In the genomic region with DNA sequence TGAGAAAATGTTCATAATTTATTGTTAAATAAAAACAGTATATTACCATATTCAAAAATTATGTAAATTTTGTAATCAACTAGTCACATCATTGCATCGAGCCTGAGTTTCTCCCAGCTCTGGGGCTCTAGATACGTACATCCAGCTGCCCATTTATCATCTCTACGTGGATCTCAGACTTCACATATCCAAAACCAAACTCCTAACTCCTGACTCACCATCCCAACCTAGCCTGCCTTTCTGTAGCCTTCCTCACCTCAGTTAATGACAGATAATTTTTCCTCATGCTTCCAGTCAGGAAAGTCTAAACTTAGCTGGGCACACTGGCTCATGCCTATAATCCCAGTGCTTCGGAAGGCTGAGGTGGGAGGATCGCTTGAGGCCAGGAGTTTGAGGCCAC, we compare ENCODE assay signal across 30 cellular contexts.
"Had no signal": no experiment of that assay in that cellular context is flagged by ENCODE, and none has a peak within 500 bp of the region (broad histone marks: within the 10 kb centered on the region; RNA-seq: fewer than 3 reads in every experiment).

No MANE protein-coding gene starts in this region.

- H3K9me3 Mint-ChIP-seq: activated B cell treated with CpG ODN at 0.5 μM for 24 hours; activated CD8-positive, alpha-beta T cell treated with anti-CD3 and anti-CD28 coated beads for 36 hours; activated naive CD4-positive, alpha-beta T cell treated with anti-CD3 and anti-CD28 coated beads for 36 hours; activated naive CD4-positive, alpha-beta T cell treated with anti-CD3 and anti-CD28 coated beads, Interleukin-2, amount 50 U/mL, for 24 hours; activated naive CD8-positive, alpha-beta T cell treated with anti-CD3 and anti-CD28 coated beads for 36 hours; activated T-cell treated with anti-CD3 and anti-CD28 coated beads, Interleukin-2, amount 50 U/mL, for 4 hours; activated T-helper 17 cell treated with anti-CD3 and anti-CD28 coated beads, Interleukin-2, amount 50 U/mL, for 72 hours; effector memory CD8-positive, alpha-beta T cell; T-helper 2 cell treated with Interferon-gamma antibody and Interleukin-4, amounts not matched to agents 5 μg/mL and 100 μg/mL, for 36 hours had no signal

- H3K27ac Mint-ChIP-seq: activated B cell treated with CpG ODN at 0.5 μM for 24 hours; activated CD8-positive, alpha-beta T cell treated with anti-CD3 and anti-CD28 coated beads for 36 hours; activated naive CD4-positive, alpha-beta T cell treated with anti-CD3 and anti-CD28 coated beads for 36 hours; activated naive CD4-positive, alpha-beta T cell treated with anti-CD3 and anti-CD28 coated beads, Interleukin-2, amount 50 U/mL, for 24 hours; activated naive CD8-positive, alpha-beta T cell treated with anti-CD3 and anti-CD28 coated beads for 36 hours; activated T-helper 17 cell treated with anti-CD3 and anti-CD28 coated beads, Interleukin-2, amount 50 U/mL, for 72 hours; effector memory CD8-positive, alpha-beta T cell; T-helper 17 cell; T-helper 2 cell treated with Interferon-gamma antibody and Interleukin-4, amounts not matched to agents 5 μg/mL and 100 μg/mL, for 36 hours had no signal

- ATAC-seq: activated CD4-positive, CD25-positive, alpha-beta regulatory T cell treated with anti-CD3 and anti-CD28 coated beads, Interleukin-2, amount 50 U/mL, for 24 hours; activated CD8-positive, alpha-beta T cell treated with anti-CD3 and anti-CD28 coated beads for 36 hours; activated T-cell treated with anti-CD3 and anti-CD28 coated beads, Interleukin-2, amount 50 U/mL, for 4 hours; activated T-helper 17 cell treated with anti-CD3 and anti-CD28 coated beads, Interleukin-2, amount 50 U/mL, for 72 hours; body of pancreas; effector memory CD8-positive, alpha-beta T cell; foreskin keratinocyte; gastrocnemius medialis; T-helper 17 cell had no signal

- H3K4me1 ChIP-seq: body of pancreas, foreskin keratinocyte, gastrocnemius medialis had no signal

- H3K4me3 ChIP-seq: body of pancreas, esophagus muscularis mucosa, gastrocnemius medialis, heart left ventricle had no signal

- H3K27me3 ChIP-seq: body of pancreas, esophagus muscularis mucosa, gastrocnemius medialis had no signal

- H3K36me3 Mint-ChIP-seq: activated naive CD4-positive, alpha-beta T cell treated with anti-CD3 and anti-CD28 coated beads, Interleukin-2, amount 50 U/mL, for 24 hours; activated naive CD8-positive, alpha-beta T cell treated with anti-CD3 and anti-CD28 coated beads for 36 hours had no signal

- H3K27me3 Mint-ChIP-seq: activated naive CD8-positive, alpha-beta T cell treated with anti-CD3 and anti-CD28 coated beads for 36 hours had no signal

- H3K4me1 Mint-ChIP-seq: activated B cell treated with CpG ODN at 0.5 μM for 24 hours; activated naive CD4-positive, alpha-beta T cell treated with anti-CD3 and anti-CD28 coated beads, Interleukin-2, amount 50 U/mL, for 24 hours; activated naive CD8-positive, alpha-beta T cell treated with anti-CD3 and anti-CD28 coated beads for 36 hours; activated T-helper 17 cell treated with anti-CD3 and anti-CD28 coated beads, Interleukin-2, amount 50 U/mL, for 72 hours had no signal

- H3K27ac ChIP-seq: body of pancreas, esophagus muscularis mucosa, foreskin keratinocyte, gastrocnemius medialis, heart left ventricle, WERI-Rb-1 had no signal

- DNase-seq: activated B cell treated with CpG ODN at 0.5 μM for 24 hours; activated CD4-positive, alpha-beta T cell treated with anti-CD3 and anti-CD28 coated beads for 48 hours; activated CD4-positive, alpha-beta T cell treated with anti-CD3 and anti-CD28 coated beads, Interleukin-2, amount 50 U/mL, for 1 hour; activated CD4-positive, alpha-beta T cell treated with anti-CD3 and anti-CD28 coated beads, Interleukin-2, amount 50 U/mL, for 48 hours; activated CD8-positive, alpha-beta memory T cell treated with anti-CD3 and anti-CD28 coated beads for 24 hours; activated CD8-positive, alpha-beta T cell treated with anti-CD3 and anti-CD28 coated beads for 36 hours; activated effector memory CD4-positive, alpha-beta T cell treated with anti-CD3 and anti-CD28 coated beads, Interleukin-2, amount 50 U/mL, for 16 hours; activated naive CD4-positive, alpha-beta T cell treated with anti-CD3 and anti-CD28 coated beads for 36 hours; activated naive CD8-positive, alpha-beta T cell treated with anti-CD3 and anti-CD28 coated beads for 36 hours; activated T-cell treated with anti-CD3 and anti-CD28 coated beads, Interleukin-2, amount 50 U/mL, for 4 hours; amniotic stem cell; anterior cingulate cortex; body of pancreas; caudate nucleus; cortex of kidney; effector CD4-positive, alpha-beta T cell; effector memory CD8-positive, alpha-beta T cell; erythroblast; foreskin keratinocyte; gastrocnemius medialis; glutamatergic neuron; heart left ventricle; T-helper 17 cell; T1000; WERI-Rb-1 had no signal

- H3K9me3 ChIP-seq: body of pancreas, esophagus muscularis mucosa, gastrocnemius medialis, heart left ventricle had no signal

- H3K4me3 Mint-ChIP-seq: activated B cell treated with CpG ODN at 0.5 μM for 24 hours; activated CD8-positive, alpha-beta T cell treated with anti-CD3 and anti-CD28 coated beads for 36 hours; activated naive CD4-positive, alpha-beta T cell treated with anti-CD3 and anti-CD28 coated beads for 36 hours; activated naive CD4-positive, alpha-beta T cell treated with anti-CD3 and anti-CD28 coated beads, Interleukin-2, amount 50 U/mL, for 24 hours; activated naive CD8-positive, alpha-beta T cell treated with anti-CD3 and anti-CD28 coated beads for 36 hours; activated T-cell treated with anti-CD3 and anti-CD28 coated beads, Interleukin-2, amount 50 U/mL, for 4 hours; activated T-helper 17 cell treated with anti-CD3 and anti-CD28 coated beads, Interleukin-2, amount 50 U/mL, for 72 hours; effector memory CD8-positive, alpha-beta T cell; T-helper 17 cell; T-helper 2 cell treated with Interferon-gamma antibody and Interleukin-4, amounts not matched to agents 5 μg/mL and 100 μg/mL, for 36 hours had no signal

- H3K36me3 ChIP-seq: esophagus muscularis mucosa, gastrocnemius medialis, heart left ventricle, WERI-Rb-1 had no signal
